Comparison of ENCODE assay signal across 20 cellular contexts in the genomic region with DNA sequence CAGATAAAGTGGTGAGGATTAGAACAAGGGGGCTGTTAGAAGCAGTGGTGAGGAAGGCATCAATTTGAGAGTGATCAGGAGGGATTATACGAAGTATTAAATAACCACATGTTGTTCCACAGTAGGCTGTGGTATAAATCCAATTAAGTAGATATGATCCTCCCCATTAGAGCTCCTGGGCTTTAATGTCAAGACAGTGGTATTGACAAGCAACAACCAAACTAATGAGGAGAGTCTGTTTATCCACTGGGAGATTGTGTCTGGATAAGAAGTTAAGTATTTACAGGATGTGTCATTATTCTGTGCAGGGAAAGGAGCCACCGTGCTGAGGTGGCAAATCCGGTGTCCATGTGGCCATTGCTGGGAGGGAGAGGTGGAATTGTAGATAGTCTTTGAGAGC. TPM values are rescaled to one million over a fixed set of nuclear protein-coding genes. Genes with fewer than 3 reads are reported as not detected.
"Had no signal": no experiment of that assay in that cellular context is flagged by ENCODE, and none has a peak within 500 bp of the region (broad histone marks: within the 10 kb centered on the region; RNA-seq: fewer than 3 reads in every experiment).

No MANE protein-coding gene starts in this region.

- FAIRE-seq: colon had no signal

- ATAC-seq: activated CD8-positive, alpha-beta T cell treated with anti-CD3 and anti-CD28 coated beads for 36 hours; activated T-cell treated with anti-CD3 and anti-CD28 coated beads, Interleukin-2, amount 50 U/mL, for 4 hours; lower lobe of right lung; upper lobe of right lung; WTC11 had no signal

- DNase-seq: activated CD4-positive, alpha-beta T cell treated with anti-CD3 and anti-CD28 coated beads for 4 hours; activated CD8-positive, alpha-beta T cell treated with anti-CD3 and anti-CD28 coated beads for 36 hours; activated effector memory CD4-positive, alpha-beta T cell treated with Interleukin-2 at 50 U/mL for 16 hours; activated naive CD4-positive, alpha-beta T cell treated with anti-CD3 and anti-CD28 coated beads, Interleukin-2, amount 50 U/mL, for 16 hours; activated T-cell treated with anti-CD3 and anti-CD28 coated beads, Interleukin-2, amount 50 U/mL, for 4 hours; adrenal gland; esophagus squamous epithelium; lower lobe of right lung; naive B cell; stimulated activated CD4-positive, alpha-beta T cell treated with anti-CD3 and anti-CD28 coated beads, Interleukin-4, amount 100 ng/mL, for 4 hours; stimulated activated CD8-positive, alpha-beta memory T cell treated with anti-CD3 and anti-CD28 coated beads, Interleukin-4, amount 100 ng/mL, for 48 hours; upper lobe of right lung had no signal

- H3K36me3 ChIP-seq: adrenal gland, esophagus squamous epithelium, lower lobe of right lung, suprapubic skin, upper lobe of right lung had no signal

- H3K9me3 ChIP-seq: adrenal gland, esophagus squamous epithelium, lower lobe of right lung, suprapubic skin, upper lobe of right lung had no signal

- H3K27ac ChIP-seq: adrenal gland, esophagus squamous epithelium, lower lobe of right lung, parathyroid adenoma, suprapubic skin, upper lobe of right lung had no signal

- H3K4me3 Mint-ChIP-seq: activated CD8-positive, alpha-beta T cell treated with anti-CD3 and anti-CD28 coated beads for 36 hours; activated T-cell treated with anti-CD3 and anti-CD28 coated beads, Interleukin-2, amount 50 U/mL, for 4 hours; naive B cell; stimulated activated naive CD8-positive, alpha-beta T cell treated with anti-CD3 and anti-CD28 coated beads, Interleukin-15, Interleukin-2, amounts not matched to agents 100 ng/mL and 50 ng/mL, for 24 hours; T-helper 1 cell treated with Interleukin-12 subunit alpha and Interleukin-12 subunit beta and Interleukin-4 antibody, amounts not matched to agents 30 μg/mL and 1 μg/mL, for 36 hours; WTC11 had no signal

- H3K4me1 ChIP-seq: parathyroid adenoma had no signal

- H3K36me3 Mint-ChIP-seq: naive B cell, WTC11 had no signal

- H3K9me3 Mint-ChIP-seq: activated CD8-positive, alpha-beta T cell treated with anti-CD3 and anti-CD28 coated beads for 36 hours; activated T-cell treated with anti-CD3 and anti-CD28 coated beads, Interleukin-2, amount 50 U/mL, for 4 hours; stimulated activated naive CD8-positive, alpha-beta T cell treated with anti-CD3 and anti-CD28 coated beads, Interleukin-15, Interleukin-2, amounts not matched to agents 100 ng/mL and 50 ng/mL, for 24 hours; T-helper 1 cell treated with Interleukin-12 subunit alpha and Interleukin-12 subunit beta and Interleukin-4 antibody, amounts not matched to agents 30 μg/mL and 1 μg/mL, for 36 hours; WTC11 had no signal

- H3K4me2 ChIP-seq: smooth muscle cell had no signal

- H3K9ac ChIP-seq: parathyroid adenoma had no signal

- H3K4me3 ChIP-seq: adrenal gland, esophagus squamous epithelium, lower lobe of right lung, smooth muscle cell, suprapubic skin, upper lobe of right lung had no signal

- H3K27ac Mint-ChIP-seq: activated CD8-positive, alpha-beta T cell treated with anti-CD3 and anti-CD28 coated beads for 36 hours; naive B cell; stimulated activated naive CD8-positive, alpha-beta T cell treated with anti-CD3 and anti-CD28 coated beads, Interleukin-15, Interleukin-2, amounts not matched to agents 100 ng/mL and 50 ng/mL, for 24 hours; T-helper 1 cell treated with Interleukin-12 subunit alpha and Interleukin-12 subunit beta and Interleukin-4 antibody, amounts not matched to agents 30 μg/mL and 1 μg/mL, for 36 hours; WTC11 had no signal

- H2AFZ ChIP-seq: parathyroid adenoma had no signal

- H3K79me2 ChIP-seq: parathyroid adenoma had no signal

RNA-seq across cellular contexts. Expression of a gene that starts 5.8 kb away (rescaled TPM):
- total RNA-seq: fibroblast of villous mesenchyme, smooth muscle cell had no signal
- polyA plus RNA-seq: smooth muscle cell had no signal
